18 cellular contexts compared by ENCODE assay signal in the genomic region with DNA sequence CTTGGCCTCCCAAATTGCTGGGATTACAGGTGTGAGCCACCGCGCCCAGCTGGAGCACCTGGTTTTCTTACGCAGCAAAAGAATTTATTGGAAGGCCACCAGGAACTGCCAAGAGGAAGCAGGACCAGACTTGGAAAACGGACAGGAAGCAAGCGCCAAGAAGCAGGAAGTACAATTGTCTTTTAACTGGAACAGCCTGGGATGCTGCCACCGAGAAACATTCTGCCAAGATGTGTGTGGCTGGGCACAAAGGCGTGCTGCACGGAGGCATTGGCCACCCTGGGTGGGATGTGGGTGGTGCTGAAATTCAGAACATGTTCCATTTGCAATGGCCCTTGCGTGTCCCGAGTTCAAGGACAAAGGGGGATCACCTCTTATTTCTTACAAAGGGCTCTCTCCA. TPM values are rescaled to one million over a fixed set of nuclear protein-coding genes. Genes with fewer than 3 reads are reported as not detected.
"Had no signal": no experiment of that assay in that cellular context is flagged by ENCODE, and none has a peak within 500 bp of the region (broad histone marks: within the 10 kb centered on the region; RNA-seq: fewer than 3 reads in every experiment).

No MANE protein-coding gene starts in this region.

- DNase-seq: activated CD4-positive, alpha-beta T cell treated with anti-CD3 and anti-CD28 coated beads, Interleukin-2, amount 50 U/mL, for 48 hours; activated CD8-positive, alpha-beta memory T cell treated with anti-CD3 and anti-CD28 coated beads, Interleukin-2, amount 10 ng/mL, durations not matched to agents 7 days and 5 days; activated naive CD4-positive, alpha-beta T cell treated with anti-CD3 and anti-CD28 coated beads, Interleukin-2, amount 10 ng/mL, durations not matched to agents 7 days and 5 days; activated T-cell treated with anti-CD3 and anti-CD28 coated beads, Interleukin-2, amount 50 U/mL, for 24 hours; effector CD4-positive, alpha-beta T cell; foreskin keratinocyte; mesenchymal stem cell; retina; stimulated activated CD4-positive, alpha-beta T cell treated with anti-CD3 and anti-CD28 coated beads, Interleukin-4, amount 100 ng/mL, for 24 hours; stimulated activated naive CD4-positive, alpha-beta T cell; T-helper 1 cell; T1000; tibial artery had no signal

- H3K36me3 ChIP-seq: cardiac muscle cell, tibial artery had no signal

- H3K4me1 ChIP-seq: foreskin keratinocyte, tibial artery had no signal

- H3K27me3 ChIP-seq: cardiac muscle cell, foreskin keratinocyte had no signal

- H3K4me3 ChIP-seq: cardiac muscle cell, skin epidermis, tibial artery had no signal

- ATAC-seq: activated CD8-positive, alpha-beta memory T cell treated with anti-CD3 and anti-CD28 coated beads, Interleukin-2, amount 10 ng/mL, durations not matched to agents 7 days and 5 days; foreskin keratinocyte; SK-N-SH treated with all-trans-retinoic acid at 6 μM for 48 hours had no signal

- H3K27ac ChIP-seq: cardiac muscle cell, foreskin keratinocyte, tibial artery had no signal

- H3K9me3 ChIP-seq: tibial artery had no signal

RNA-seq across cellular contexts. Expression of a gene that starts 25.1 kb away (rescaled TPM):
- total RNA-seq: activated CD8-positive, alpha-beta memory T cell treated with anti-CD3 and anti-CD28 coated beads, Interleukin-2, amount 10 ng/mL, durations not matched to agents 7 days and 5 days; foreskin keratinocyte; natural killer cell treated with Interleukin-12 subunit alpha and Interleukin-12 subunit beta and Interleukin-15 and Interleukin-18, amount 100 ng/mL, for 72 hours; subcutaneous adipose tissue had no signal
- polyA plus RNA-seq: foreskin keratinocyte had no signal
